ENCODE assay signal across 1 cellular context in genomic region chr1:234963180-234963903, GRCh38.
TF ChIP-seq lines count a peak whose summit lies in the region.

No MANE protein-coding gene starts in this region.

TF ChIP-seq in K562, 482 proteins besides CTCF, POLR2A, EP300 and RAD21 (continued from another document and continues in another):
- no peak for TF ChIP-seq CHD7 (IDR thresholded peaks at IDR 0.05; ENCODE audit: low read depth, low read length)
- TF ChIP-seq IFI16 (CRISPR knock-in tag; IDR thresholded peaks at IDR 0.05) = peak; percentile 56; the same call in 1 of the 2 replicates
- TF ChIP-seq ATF1 (CRISPR knock-in tag; IDR thresholded peaks at IDR 0.05) = no peak
- TF ChIP-seq ATF1 (tag; IDR thresholded peaks at IDR 0.05) = peak; percentile 49
- TF ChIP-seq IRF1 (CRISPR knock-in tag; IDR thresholded peaks at IDR 0.05; ENCODE audit: borderline replicate concordance) = no peak
- peak; percentile 12; the same call in 1 of the 2 replicates for TF ChIP-seq MTA1 (IDR thresholded peaks at IDR 0.05; ENCODE audit: borderline replicate concordance)
- TF ChIP-seq RBM17 (IDR thresholded peaks at IDR 0.05; ENCODE audit: borderline replicate concordance, low read depth, low read length) = no peak
- no peak for TF ChIP-seq TCF7L2 (IDR thresholded peaks at IDR 0.05; ENCODE audit: low read depth, low read length)
- peak; percentile 45; the same call in 1 of the 2 replicates for TF ChIP-seq KDM2B (CRISPR knock-in tag; IDR thresholded peaks at IDR 0.05)
- no peak for TF ChIP-seq POLR2B (IDR thresholded peaks at IDR 0.05; ENCODE audit: low read depth, partially characterized antibody)
- peak; percentile 80 for TF ChIP-seq ZNF584 (CRISPR knock-in tag; IDR thresholded peaks at IDR 0.05; ENCODE audit: low read depth)
- peak; percentile 46 for TF ChIP-seq ARID1B (IDR thresholded peaks at IDR 0.05)
- peak in 1 of 2 experiments; percentile 48 for TF ChIP-seq E2F6 (IDR thresholded peaks at IDR 0.05; ENCODE audit: borderline replicate concordance in 1 of 2, extremely low read depth in 1 of 2, insufficient read depth in 1 of 2, insufficient read length in 1 of 2, low read depth in 1 of 2, low read length in 1 of 2, poor library complexity in 1 of 2, severe bottlenecking in 1 of 2)
- no peak for TF ChIP-seq FUS (optimal IDR thresholded peaks at IDR 0.05; ENCODE audit: low read depth, low read length)
- no peak for TF ChIP-seq IRF2 (CRISPR knock-in tag; IDR thresholded peaks at IDR 0.05)
- TF ChIP-seq RFX5 (IDR thresholded peaks at IDR 0.05; ENCODE audit: low read depth, low read length) = no peak
- TF ChIP-seq LCOR (CRISPR knock-in tag; IDR thresholded peaks at IDR 0.05) = 0 out of 2 replicates have a peak, but pooled peaks have one; percentile 69
- no peak for TF ChIP-seq ZKSCAN3 (CRISPR knock-in tag; IDR thresholded peaks at IDR 0.05)
- TF ChIP-seq POLR2H (tag; IDR thresholded peaks at IDR 0.05; ENCODE audit: low read depth) = 0 out of 2 replicates have a peak, but pooled peaks have one; percentile 60
- peak; percentile 84 for TF ChIP-seq ZNF668 (CRISPR knock-in tag; IDR thresholded peaks at IDR 0.05)
- TF ChIP-seq ZNF436 (CRISPR knock-in tag; IDR thresholded peaks at IDR 0.05) = no peak
- no peak for TF ChIP-seq ZNF140 (CRISPR knock-in tag; IDR thresholded peaks at IDR 0.05)
- peak; percentile 55 for TF ChIP-seq JUND (IDR thresholded peaks at IDR 0.05; ENCODE audit: borderline replicate concordance, low read depth, low read length)
- peak; percentile 54; the same call in 1 of the 3 replicates for TF ChIP-seq JUND (tag; IDR thresholded peaks at IDR 0.05; ENCODE audit: borderline replicate concordance, low read depth, low read length)
- TF ChIP-seq CBFA2T2 (conservative IDR thresholded peaks at IDR 0.05) = no peak
- no peak for TF ChIP-seq TARDBP (IDR thresholded peaks at IDR 0.05)
- peak; percentile 92 for TF ChIP-seq CEBPG (CRISPR knock-in tag; IDR thresholded peaks at IDR 0.05)
- TF ChIP-seq CEBPG (tag; conservative IDR thresholded peaks at IDR 0.05 in 1 of 2, IDR thresholded peaks at IDR 0.05 in 1 of 2) = peak; percentile 90 to 92
- TF ChIP-seq E4F1 (CRISPR knock-in tag; IDR thresholded peaks at IDR 0.05; ENCODE audit: borderline replicate concordance) = no peak
- TF ChIP-seq EZH2 (IDR thresholded peaks at IDR 0.05; ENCODE audit: borderline replicate concordance, low read depth, low read length) = no peak
- TF ChIP-seq GABPA (tag; conservative IDR thresholded peaks at IDR 0.05; ENCODE audit: low read depth) = peak; percentile 65
- TF ChIP-seq KAT7 (CRISPR knock-in tag; IDR thresholded peaks at IDR 0.05; ENCODE audit: borderline replicate concordance) = peak; percentile 81; the same call in 1 of the 2 replicates
- peak; percentile 85 for TF ChIP-seq TCFL5 (CRISPR knock-in tag; conservative IDR thresholded peaks at IDR 0.05)
- TF ChIP-seq ZKSCAN1 (IDR thresholded peaks at IDR 0.05; ENCODE audit: low read depth, low read length) = no peak
- TF ChIP-seq NFE2 (IDR thresholded peaks at IDR 0.05; ENCODE audit: low read depth) = peak; percentile 2; the same call in 1 of the 2 replicates
- TF ChIP-seq STAT5B (CRISPR knock-in tag; IDR thresholded peaks at IDR 0.05) = no peak
- TF ChIP-seq MEF2A (IDR thresholded peaks at IDR 0.05; ENCODE audit: control insufficient read depth, low read depth, low read length) = no peak
- TF ChIP-seq RFX7 (CRISPR knock-in tag; IDR thresholded peaks at IDR 0.05) = 0 out of 2 replicates have a peak, but pooled peaks have one; percentile 82
- no peak for TF ChIP-seq SMAD1 (IDR thresholded peaks at IDR 0.05; ENCODE audit: low read depth, low read length, partially characterized antibody)
- TF ChIP-seq ZNF512 (tag; IDR thresholded peaks at IDR 0.05) = no peak
- peak; percentile 96 for TF ChIP-seq ZNF644 (tag; IDR thresholded peaks at IDR 0.05; ENCODE audit: low read depth)
- peak; percentile 83 for TF ChIP-seq GTF2A2 (tag; IDR thresholded peaks at IDR 0.05)
